Comparison of ENCODE assay signal across 18 cellular contexts in the genomic region with DNA sequence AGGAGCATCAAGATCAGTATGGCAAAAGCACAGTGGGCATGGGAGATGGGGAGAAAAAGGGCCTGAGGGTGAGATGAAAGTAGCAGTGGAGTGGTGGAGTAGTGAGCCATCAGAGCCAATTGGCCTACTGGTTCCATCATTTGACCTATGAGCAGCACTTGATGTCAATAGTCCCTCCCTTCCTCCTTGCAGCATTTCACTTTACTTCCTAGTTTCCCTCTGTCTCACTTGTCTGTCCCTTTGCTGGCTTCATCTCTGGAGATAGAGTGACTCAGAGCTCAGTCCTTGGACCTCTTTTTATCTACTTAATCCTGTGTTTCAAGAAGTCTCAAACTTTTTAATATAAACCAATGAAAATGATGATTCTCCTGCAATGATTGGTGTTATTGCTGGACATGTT. TPM values are rescaled to one million over a fixed set of nuclear protein-coding genes. Genes with fewer than 3 reads are reported as not detected.
DNase-seq lines count a peak whose midpoint lies in the region; ATAC-seq and TF ChIP-seq lines count a peak whose summit lies in the region.
"Had no signal": no experiment of that assay in that cellular context is flagged by ENCODE, and none has a peak within 500 bp of the region (broad histone marks: within the 10 kb centered on the region; RNA-seq: fewer than 3 reads in every experiment).

No MANE protein-coding gene starts in this region.

- TF ChIP-seq CTCF in chondrocyte (IDR thresholded peaks at IDR 0.05) (no peak), testis (IDR thresholded peaks at IDR 0.05) (no peak)

- no peaks in the 10 kb centered on the region for H3K9me3 Mint-ChIP-seq in chondrocyte (ENCODE audit: low read depth)
- no peaks in the 10 kb centered on the region for H3K9me3 Mint-ChIP-seq in activated CD4-positive, alpha-beta memory T cell treated with anti-CD3 and anti-CD28 coated beads for 36 hours
- H3K9me3 Mint-ChIP-seq: activated naive CD8-positive, alpha-beta T cell treated with anti-CD3 and anti-CD28 coated beads, Interleukin-2, amount 10 ng/mL, durations not matched to agents 7 days and 5 days; CD4-positive, CD25-positive, alpha-beta regulatory T cell; central memory CD8-positive, alpha-beta T cell had no signal

- DNase-seq in DMS53 (lab: John Stamatoyannopoulos, UW): peak; percentile 24
- no peak for DNase-seq in DMS53 treated with DMSO at 0.1 percent for 48 hours (lab: John Stamatoyannopoulos, UW; ENCODE audit: unreplicated experiment)
- DNase-seq in MV-4-11 (lab: John Stamatoyannopoulos, UW): peak; percentile 85
- DNase-seq in chondrocyte (ENCODE audit: low spot score): no peak
- DNase-seq in testis: no peak
- DNase-seq in activated CD4-positive, alpha-beta memory T cell treated with anti-CD3 and anti-CD28 coated beads for 36 hours: no peak
- no peak for DNase-seq in SKM-1 (lab: John Stamatoyannopoulos, UW; ENCODE audit: unreplicated experiment)
- DNase-seq: activated CD4-positive, alpha-beta T cell treated with anti-CD3 and anti-CD28 coated beads for 48 hours; activated naive CD8-positive, alpha-beta T cell treated with anti-CD3 and anti-CD28 coated beads, Interleukin-2, amount 10 ng/mL, durations not matched to agents 7 days and 5 days; activated T-cell treated with anti-CD3 and anti-CD28 coated beads, Interleukin-2, amount 50 U/mL, for 48 hours; CD4-positive, CD25-positive, alpha-beta regulatory T cell; EL; glutamatergic neuron; NCI-H1417; pancreas had no signal

- H3K4me3 Mint-ChIP-seq in chondrocyte (ENCODE audit: unreplicated experiment): no peak overlapping the region
- H3K4me3 Mint-ChIP-seq in activated CD4-positive, alpha-beta memory T cell treated with anti-CD3 and anti-CD28 coated beads for 36 hours: no peak overlapping the region
- H3K4me3 Mint-ChIP-seq: activated naive CD8-positive, alpha-beta T cell treated with anti-CD3 and anti-CD28 coated beads, Interleukin-2, amount 10 ng/mL, durations not matched to agents 7 days and 5 days; CD4-positive, CD25-positive, alpha-beta regulatory T cell; central memory CD8-positive, alpha-beta T cell had no signal

- no peak for ATAC-seq in GM21423 (IDR thresholded peaks at IDR 0.05; ENCODE audit: unreplicated experiment)

- no peaks in the 10 kb centered on the region for H3K36me3 ChIP-seq in testis (ENCODE audit: low read depth, missing control alignments)
- H3K36me3 ChIP-seq: pancreas had no signal

- H3K9me3 ChIP-seq in testis: no peaks in the 10 kb centered on the region
- H3K9me3 ChIP-seq: pancreas had no signal

- H3K4me3 ChIP-seq in testis: no peak overlapping the region
- H3K4me3 ChIP-seq: pancreas had no signal

- H3K27me3 ChIP-seq in testis: no peaks in the 10 kb centered on the region
- H3K27me3 ChIP-seq: pancreas had no signal

- POLR2A ChIA-PET in activated CD4-positive, alpha-beta memory T cell treated with anti-CD3 and anti-CD28 coated beads for 36 hours (lab: Charles Lee): no interaction called here

- intact Hi-C loops in testis (cut with DNase I; ENCODE audit: low total_unique reads): loop anchor here (10.0 kb wide), 1 partner anchor 70 kb away; the partner anchor contains the start of gene PLEK
- intact Hi-C loops in activated CD4-positive, alpha-beta memory T cell treated with anti-CD3 and anti-CD28 coated beads for 36 hours (cut with micrococcal nuclease): no loop called here

- TF ChIP-seq POLR2A in testis (IDR thresholded peaks at IDR 0.05): no peak

- CTCF ChIA-PET in activated CD4-positive, alpha-beta memory T cell treated with anti-CD3 and anti-CD28 coated beads for 36 hours (lab: Charles Lee): no interaction called here

- peak overlapping the region; percentile 41 to 77 for H3K27ac ChIP-seq in testis
- H3K27ac ChIP-seq: 22Rv1, pancreas had no signal

- peaks cover 21% of the 10 kb centered on the region for H3K4me1 ChIP-seq in testis

- peak overlapping the region; percentile 91 for H3K27ac Mint-ChIP-seq in chondrocyte (ENCODE audit: unreplicated experiment)
- no peak overlapping the region for H3K27ac Mint-ChIP-seq in activated CD4-positive, alpha-beta memory T cell treated with anti-CD3 and anti-CD28 coated beads for 36 hours
- H3K27ac Mint-ChIP-seq: activated naive CD8-positive, alpha-beta T cell treated with anti-CD3 and anti-CD28 coated beads, Interleukin-2, amount 10 ng/mL, durations not matched to agents 7 days and 5 days had no signal

- no peaks in the 10 kb centered on the region for H3K27me3 Mint-ChIP-seq in chondrocyte (ENCODE audit: low read depth)
- H3K27me3 Mint-ChIP-seq in activated CD4-positive, alpha-beta memory T cell treated with anti-CD3 and anti-CD28 coated beads for 36 hours: no peaks in the 10 kb centered on the region
- H3K27me3 Mint-ChIP-seq: CD4-positive, CD25-positive, alpha-beta regulatory T cell; central memory CD8-positive, alpha-beta T cell had no signal

- H3K36me3 Mint-ChIP-seq in chondrocyte (ENCODE audit: low read depth): no peaks in the 10 kb centered on the region
- H3K36me3 Mint-ChIP-seq in activated CD4-positive, alpha-beta memory T cell treated with anti-CD3 and anti-CD28 coated beads for 36 hours: no peaks in the 10 kb centered on the region
- H3K36me3 Mint-ChIP-seq: activated naive CD8-positive, alpha-beta T cell treated with anti-CD3 and anti-CD28 coated beads, Interleukin-2, amount 10 ng/mL, durations not matched to agents 7 days and 5 days; CD4-positive, CD25-positive, alpha-beta regulatory T cell had no signal

- H3K4me1 Mint-ChIP-seq in chondrocyte (ENCODE audit: low read depth): peaks cover 22% of the 10 kb centered on the region
- no peaks in the 10 kb centered on the region for H3K4me1 Mint-ChIP-seq in activated CD4-positive, alpha-beta memory T cell treated with anti-CD3 and anti-CD28 coated beads for 36 hours (ENCODE audit: low read depth)

RNA-seq across cellular contexts. Expression of gene FBXO48, which starts 32.1 kb away (rescaled TPM):
- total RNA-seq in chondrocyte (0.55 to 0.63 TPM (median 0.62 TPM) in 3 replicates), testis (1 to 10 TPM; 1.2 to 2.4 TPM)
- 1.7 TPM for polyA plus RNA-seq in testis (ENCODE audit: insufficient read depth, low read depth, low replicate concordance)
- total RNA-seq in activated CD4-positive, alpha-beta memory T cell treated with anti-CD3 and anti-CD28 coated beads for 36 hours: 1 to 10 TPM; 2.3 to 2.6 TPM

RNA-seq across cellular contexts. Expression of gene APLF, which starts 32.4 kb away (rescaled TPM):
- total RNA-seq in chondrocyte: 3.9 to 4.5 TPM (median 4.3 TPM) in 3 replicates
- 10 to 100 TPM; 14.7 to 21.7 TPM for total RNA-seq in testis
- polyA plus RNA-seq in testis (ENCODE audit: insufficient read depth, low read depth, low replicate concordance): 6.6 TPM
- total RNA-seq in activated CD4-positive, alpha-beta memory T cell treated with anti-CD3 and anti-CD28 coated beads for 36 hours: 1 to 10 TPM; 3.0 to 3.1 TPM

Comparison
In these comparisons a context has a peak if more than half of its experiments do, and no peak if none do; other contexts are left out.
1. DNase-seq: peak in DMS53 (single experiment) and MV-4-11 (single experiment); none in DMS53 treated with DMSO at 0.1 percent for 48 hours (single experiment), chondrocyte (single experiment), testis (single experiment), activated CD4-positive, alpha-beta memory T cell treated with anti-CD3 and anti-CD28 coated beads for 36 hours (single experiment) and SKM-1 (single experiment).